Comparison of ENCODE assay signal across 18 cellular contexts in the genomic region with DNA sequence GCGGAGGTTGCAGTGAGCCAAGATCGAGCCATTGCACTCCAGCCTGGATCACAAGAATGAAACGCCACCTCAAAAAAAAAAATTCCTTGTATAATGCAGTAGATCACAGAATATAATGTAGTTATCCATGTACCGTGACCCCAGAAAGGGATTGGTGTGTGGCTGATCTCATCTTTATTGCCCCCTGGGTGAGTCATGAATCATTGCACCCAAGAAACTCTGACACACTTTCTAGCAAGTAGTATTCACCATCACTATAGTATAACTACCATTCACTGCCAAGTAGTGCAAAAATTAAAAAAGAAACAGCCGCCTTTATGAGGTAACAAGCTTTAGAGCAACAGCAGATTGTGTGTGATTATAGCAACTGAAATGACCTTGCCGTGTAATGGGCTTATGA. TPM values are rescaled to one million over a fixed set of nuclear protein-coding genes. Genes with fewer than 3 reads are reported as not detected.
A peak's percentile ranks its signal among the peaks of the same experiment; 100 is the strongest.
DNase-seq lines count a peak whose midpoint lies in the region; ATAC-seq and TF ChIP-seq lines count a peak whose summit lies in the region.
"Had no signal": no experiment of that assay in that cellular context is flagged by ENCODE, and none has a peak within 500 bp of the region (broad histone marks: within the 10 kb centered on the region; RNA-seq: fewer than 3 reads in every experiment).

No MANE protein-coding gene starts in this region.

- H3K36me3 ChIP-seq in mucosa of descending colon (ENCODE audit: low read depth) (no peaks in the 10 kb centered on the region), aorta (ENCODE audit: control insufficient read depth in 1 of 2, insufficient read depth in 2 of 2, low read length in 1 of 2) (no peaks in the 10 kb centered on the region)
- H3K36me3 ChIP-seq: HAP-1, upper lobe of right lung had no signal

- CTCF ChIA-PET in WTC11 (lab: Charles Lee) = interaction anchor here (0.7 to 1.5 kb wide), 2 partner anchors 158 to 210 kb away, joined by 3 read pairs; no protein-coding TSS in a partner anchor

- H3K4me1 ChIP-seq in mucosa of descending colon (ENCODE audit: low read depth) (peaks cover 22% of the 10 kb centered on the region), aorta (ENCODE audit: control insufficient read depth in 1 of 2, insufficient read depth in 2 of 2, low read length in 2 of 2) (no peaks in the 10 kb centered on the region)
- H3K4me1 ChIP-seq: HAP-1, upper lobe of right lung had no signal

- TF ChIP-seq CTCF in WTC11 (IDR thresholded peaks at IDR 0.05) (no peak), mucosa of descending colon (IDR thresholded peaks at IDR 0.05) (no peak), lower leg skin (IDR thresholded peaks at IDR 0.05) (no peak)

- no peaks in the 10 kb centered on the region for H3K9me3 ChIP-seq in mucosa of descending colon
- no peaks in the 10 kb centered on the region for H3K9me3 ChIP-seq in aorta (ENCODE audit: control insufficient read depth, low read length)
- H3K9me3 ChIP-seq: HAP-1, upper lobe of right lung had no signal

- WGBS in lower leg skin, 2 donors = 86 to 89% methylated on average over 6 of the region's 6 CpGs
- 82 to 84% methylated on average over 6 of the region's 6 CpGs for WGBS in aorta, 2 donors

- no peaks in the 10 kb centered on the region for H3K27me3 Mint-ChIP-seq in WTC11 (ENCODE audit: low read depth)
- H3K27me3 Mint-ChIP-seq in activated T-helper 2 cell treated with anti-CD3 and anti-CD28 coated beads, Interferon-gamma antibody, Interleukin-2, Interleukin-4, amounts not matched to agents 10 μg/mL and 5 μg/mL and 100 μg/mL, durations not matched to agents 14 hours and 24 hours and 36 hours (ENCODE audit: low read depth) = peaks cover 1% of the 10 kb centered on the region
- H3K27me3 Mint-ChIP-seq: activated naive CD8-positive, alpha-beta T cell; stimulated activated naive CD8-positive, alpha-beta T cell treated with anti-CD3 and anti-CD28 coated beads, Interleukin-15, Interleukin-2, amounts not matched to agents 100 ng/mL and 50 ng/mL, for 24 hours had no signal

- no peak overlapping the region for H3K27ac Mint-ChIP-seq in WTC11
- no peak overlapping the region for H3K27ac Mint-ChIP-seq in activated T-helper 2 cell treated with anti-CD3 and anti-CD28 coated beads, Interferon-gamma antibody, Interleukin-2, Interleukin-4, amounts not matched to agents 10 μg/mL and 5 μg/mL and 100 μg/mL, durations not matched to agents 14 hours and 24 hours and 36 hours
- H3K27ac Mint-ChIP-seq: activated naive CD8-positive, alpha-beta T cell; IgD-negative memory B cell; stimulated activated naive CD8-positive, alpha-beta T cell treated with anti-CD3 and anti-CD28 coated beads, Interleukin-15, Interleukin-2, amounts not matched to agents 100 ng/mL and 50 ng/mL, for 24 hours; T-helper 1 cell treated with Interleukin-12 subunit alpha and Interleukin-12 subunit beta and Interleukin-4 antibody, amounts not matched to agents 30 μg/mL and 1 μg/mL, for 36 hours had no signal

- peaks cover 7% of the 10 kb centered on the region for H3K4me1 Mint-ChIP-seq in WTC11
- H3K4me1 Mint-ChIP-seq in activated T-helper 2 cell treated with anti-CD3 and anti-CD28 coated beads, Interferon-gamma antibody, Interleukin-2, Interleukin-4, amounts not matched to agents 10 μg/mL and 5 μg/mL and 100 μg/mL, durations not matched to agents 14 hours and 24 hours and 36 hours (ENCODE audit: low read depth) = peaks cover 2% of the 10 kb centered on the region
- H3K4me1 Mint-ChIP-seq: IgD-negative memory B cell had no signal

- no peak overlapping the region for H3K27ac ChIP-seq in aorta (ENCODE audit: low read depth in 1 of 2, low read length in 2 of 2)
- H3K27ac ChIP-seq: upper lobe of right lung had no signal

- no peaks in the 10 kb centered on the region for H3K27me3 ChIP-seq in aorta (ENCODE audit: control insufficient read depth in 1 of 2, insufficient read depth in 2 of 2, low read length in 1 of 2)
- H3K27me3 ChIP-seq: upper lobe of right lung had no signal

- H3K4me3 ChIP-seq in mucosa of descending colon (no peak overlapping the region), lower leg skin (ENCODE audit: low read depth, poor library complexity, severe bottlenecking) (no peak overlapping the region), aorta (ENCODE audit: low read length in 2 of 2) (no peak overlapping the region)
- H3K4me3 ChIP-seq: HAP-1, upper lobe of right lung had no signal

- no peaks in the 10 kb centered on the region for H3K36me3 Mint-ChIP-seq in WTC11
- no peaks in the 10 kb centered on the region for H3K36me3 Mint-ChIP-seq in activated T-helper 2 cell treated with anti-CD3 and anti-CD28 coated beads, Interferon-gamma antibody, Interleukin-2, Interleukin-4, amounts not matched to agents 10 μg/mL and 5 μg/mL and 100 μg/mL, durations not matched to agents 14 hours and 24 hours and 36 hours (ENCODE audit: low read depth)
- H3K36me3 Mint-ChIP-seq: activated naive CD8-positive, alpha-beta T cell; IgD-negative memory B cell had no signal

- intact Hi-C loops in mucosa of descending colon (cut with DNase I, micrococcal nuclease) (no loop called here), lower leg skin (cut with DNase I; ENCODE audit: low total_unique reads) (no loop called here), aorta (cut with DNase I) (no loop called here)
- intact Hi-C loops in activated T-helper 2 cell treated with anti-CD3 and anti-CD28 coated beads, Interferon-gamma antibody, Interleukin-2, Interleukin-4, amounts not matched to agents 10 μg/mL and 5 μg/mL and 100 μg/mL, durations not matched to agents 14 hours and 24 hours and 36 hours (cut with micrococcal nuclease) = no loop called here

- ATAC-seq in WTC11 = peak; percentile 39; the same call in 1 of the 2 replicates
- ATAC-seq in mucosa of descending colon = peak; percentile 94
- ATAC-seq in aorta (ENCODE audit: low FRiP score) = no peak
- ATAC-seq: upper lobe of right lung had no signal

- POLR2A ChIA-PET in WTC11 (lab: Charles Lee) = no interaction called here

- TF ChIP-seq POLR2A in lower leg skin (IDR thresholded peaks at IDR 0.05) = no peak

- H3K9me3 Mint-ChIP-seq in WTC11 = no peaks in the 10 kb centered on the region
- H3K9me3 Mint-ChIP-seq in activated T-helper 2 cell treated with anti-CD3 and anti-CD28 coated beads, Interferon-gamma antibody, Interleukin-2, Interleukin-4, amounts not matched to agents 10 μg/mL and 5 μg/mL and 100 μg/mL, durations not matched to agents 14 hours and 24 hours and 36 hours = no peaks in the 10 kb centered on the region
- H3K9me3 Mint-ChIP-seq: IgD-negative memory B cell; stimulated activated naive CD8-positive, alpha-beta T cell treated with anti-CD3 and anti-CD28 coated beads, Interleukin-15, Interleukin-2, amounts not matched to agents 100 ng/mL and 50 ng/mL, for 24 hours; T-helper 1 cell treated with Interleukin-12 subunit alpha and Interleukin-12 subunit beta and Interleukin-4 antibody, amounts not matched to agents 30 μg/mL and 1 μg/mL, for 36 hours had no signal

- H3K4me3 Mint-ChIP-seq in WTC11 = no peak overlapping the region
- H3K4me3 Mint-ChIP-seq in activated T-helper 2 cell treated with anti-CD3 and anti-CD28 coated beads, Interferon-gamma antibody, Interleukin-2, Interleukin-4, amounts not matched to agents 10 μg/mL and 5 μg/mL and 100 μg/mL, durations not matched to agents 14 hours and 24 hours and 36 hours (ENCODE audit: low read depth) = no peak overlapping the region
- H3K4me3 Mint-ChIP-seq: activated naive CD8-positive, alpha-beta T cell; IgD-negative memory B cell; stimulated activated naive CD8-positive, alpha-beta T cell treated with anti-CD3 and anti-CD28 coated beads, Interleukin-15, Interleukin-2, amounts not matched to agents 100 ng/mL and 50 ng/mL, for 24 hours; T-helper 1 cell treated with Interleukin-12 subunit alpha and Interleukin-12 subunit beta and Interleukin-4 antibody, amounts not matched to agents 30 μg/mL and 1 μg/mL, for 36 hours had no signal

- DNase-seq in EH (ENCODE audit: low read depth) (peak; percentile 28), LoVo (ENCODE audit: low spot score) (peak; percentile 84), WTC11 (ENCODE audit: low spot score) (no peak), mucosa of descending colon (peak in 1 of 3 donors; percentile 71), lower leg skin (ENCODE audit: low spot score in 2 of 2) (no peak), aorta (no peak)
- DNase-seq in activated effector memory CD4-positive, alpha-beta T cell treated with Interleukin-2 at 50 U/mL for 16 hours = no peak
- DNase-seq in activated T-helper 2 cell treated with anti-CD3 and anti-CD28 coated beads, Interferon-gamma antibody, Interleukin-2, Interleukin-4, amounts not matched to agents 10 μg/mL and 5 μg/mL and 100 μg/mL, durations not matched to agents 14 hours and 24 hours and 36 hours (ENCODE audit: low spot score) = no peak
- DNase-seq: activated T-cell treated with anti-CD3 and anti-CD28 coated beads, Interleukin-2, amount 50 U/mL, for 48 hours; AML-193; Calu3; NCI-H187 treated with DMSO at 0.1 percent for 48 hours; upper lobe of right lung had no signal

TF ChIP-seq in WTC11, 78 proteins besides CTCF, POLR2A, EP300 and RAD21 (continues in another document):
- TF ChIP-seq OVOL2 (CRISPR knock-in tag; IDR thresholded peaks at IDR 0.05; ENCODE audit: borderline replicate concordance) = no peak
- no peak for TF ChIP-seq ZNF396 (CRISPR knock-in tag; IDR thresholded peaks at IDR 0.05; ENCODE audit: borderline replicate concordance)
- TF ChIP-seq NR3C1 (CRISPR knock-in tag; conservative IDR thresholded peaks at IDR 0.05; ENCODE audit: low read depth) = no peak
- TF ChIP-seq, protein P1, sequence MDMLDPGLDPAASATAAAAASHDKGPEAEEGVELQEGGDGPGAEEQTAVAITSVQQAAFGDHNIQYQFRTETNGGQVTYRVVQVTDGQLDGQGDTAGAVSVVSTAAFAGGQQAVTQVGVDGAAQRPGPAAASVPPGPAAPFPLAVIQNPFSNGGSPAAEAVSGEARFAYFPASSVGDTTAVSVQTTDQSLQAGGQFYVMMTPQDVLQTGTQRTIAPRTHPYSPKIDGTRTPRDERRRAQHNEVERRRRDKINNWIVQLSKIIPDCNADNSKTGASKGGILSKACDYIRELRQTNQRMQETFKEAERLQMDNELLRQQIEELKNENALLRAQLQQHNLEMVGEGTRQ (CRISPR knock-in tag; IDR thresholded peaks at IDR 0.05) = no peak
- TF ChIP-seq FOXP1 (CRISPR knock-in tag; IDR thresholded peaks at IDR 0.05; ENCODE audit: borderline replicate concordance) = no peak

RNA-seq across cellular contexts. Expression of a gene that starts 23.7 kb away (rescaled TPM):
- total RNA-seq in WTC11 (2021) (16.9 to 19.6 TPM (median 18.6 TPM) in 3 replicates), mucosa of descending colon (100 to 1,000 TPM in 2 of 3 donors, 10 to 100 TPM in 1; 85.4 to 177 (median 105) TPM), lower leg skin (10 to 100 TPM; 44.0 to 84.8 (median 67.9) TPM), aorta (100 to 1,000 TPM; 200 to 257 TPM)
- polyA plus RNA-seq in aorta = 100 to 1,000 TPM in 1 of 2 donors, 10 to 100 TPM in 1; 63.7 to 135 TPM
- total RNA-seq in activated T-helper 2 cell treated with anti-CD3 and anti-CD28 coated beads, Interferon-gamma antibody, Interleukin-2, Interleukin-4, amounts not matched to agents 10 μg/mL and 5 μg/mL and 100 μg/mL, durations not matched to agents 14 hours and 24 hours and 36 hours = 45.0 and 45.4 TPM in 2 replicates

Comparison
In these comparisons a context has a peak if more than half of its experiments do, and no peak if none do; other contexts are left out.
1. DNase-seq: peak in EH (single experiment) and LoVo (single experiment); none in WTC11 (single experiment), activated effector memory CD4-positive, alpha-beta T cell treated with Interleukin-2 at 50 U/mL for 16 hours (single experiment), lower leg skin (0 of 2), aorta (0 of 2) and activated T-helper 2 cell treated with anti-CD3 and anti-CD28 coated beads, Interferon-gamma antibody, Interleukin-2, Interleukin-4, amounts not matched to agents 10 μg/mL and 5 μg/mL and 100 μg/mL, durations not matched to agents 14 hours and 24 hours and 36 hours (single experiment).